ENCODE assay signal across 21 cellular contexts in the genomic region with DNA sequence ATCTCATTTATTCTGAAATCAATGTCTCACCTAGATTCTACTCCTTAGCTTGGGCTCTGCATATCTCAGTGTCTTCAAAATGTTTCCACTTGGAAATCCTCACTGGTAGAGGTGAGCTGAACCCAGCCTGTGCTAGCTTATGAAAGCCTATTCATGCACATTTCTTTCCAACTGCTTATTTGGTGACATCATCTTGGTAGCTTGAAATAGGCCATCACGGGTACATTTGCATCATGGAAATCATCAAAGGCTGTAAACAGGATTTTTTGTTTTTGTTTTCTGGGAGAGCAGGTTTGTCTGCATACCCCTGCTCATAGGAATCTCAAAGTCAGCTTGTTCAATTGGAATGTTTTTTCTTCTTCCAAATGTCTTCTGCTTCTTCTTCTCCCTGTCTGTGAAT.
"Had no signal": no experiment of that assay in that cellular context is flagged by ENCODE, and none has a peak within 500 bp of the region (broad histone marks: within the 10 kb centered on the region; RNA-seq: fewer than 3 reads in every experiment).

No MANE protein-coding gene starts in this region.

- H3K4me3 ChIP-seq: MG63 had no signal

- H3K36me3 ChIP-seq: MG63 had no signal

- H3K27me3 ChIP-seq: MG63 had no signal

- H3K9me3 ChIP-seq: MG63 had no signal

- FAIRE-seq: RCC 7860 had no signal

- DNase-seq: IMR-90, Karpas-422, KG1, MG63, NCI-H1092 treated with DMSO at 0.1 percent for 48 hours, NCI-H1436, NCI-H187, NCI-H2029, NCI-H2081 treated with DMSO at 0.1 percent for 48 hours, NCI-H2171, NCI-H226, NCI-H446, NCI-H510A, NCI-H524 treated with DMSO at 0.1 percent for 48 hours, NCI-H69, NCI-H774, RPMI8226, SHP77, T-helper 1 cell had no signal

- ATAC-seq: SK-N-SH treated with all-trans-retinoic acid at 6 μM for 48 hours had no signal
